In the genomic region with DNA sequence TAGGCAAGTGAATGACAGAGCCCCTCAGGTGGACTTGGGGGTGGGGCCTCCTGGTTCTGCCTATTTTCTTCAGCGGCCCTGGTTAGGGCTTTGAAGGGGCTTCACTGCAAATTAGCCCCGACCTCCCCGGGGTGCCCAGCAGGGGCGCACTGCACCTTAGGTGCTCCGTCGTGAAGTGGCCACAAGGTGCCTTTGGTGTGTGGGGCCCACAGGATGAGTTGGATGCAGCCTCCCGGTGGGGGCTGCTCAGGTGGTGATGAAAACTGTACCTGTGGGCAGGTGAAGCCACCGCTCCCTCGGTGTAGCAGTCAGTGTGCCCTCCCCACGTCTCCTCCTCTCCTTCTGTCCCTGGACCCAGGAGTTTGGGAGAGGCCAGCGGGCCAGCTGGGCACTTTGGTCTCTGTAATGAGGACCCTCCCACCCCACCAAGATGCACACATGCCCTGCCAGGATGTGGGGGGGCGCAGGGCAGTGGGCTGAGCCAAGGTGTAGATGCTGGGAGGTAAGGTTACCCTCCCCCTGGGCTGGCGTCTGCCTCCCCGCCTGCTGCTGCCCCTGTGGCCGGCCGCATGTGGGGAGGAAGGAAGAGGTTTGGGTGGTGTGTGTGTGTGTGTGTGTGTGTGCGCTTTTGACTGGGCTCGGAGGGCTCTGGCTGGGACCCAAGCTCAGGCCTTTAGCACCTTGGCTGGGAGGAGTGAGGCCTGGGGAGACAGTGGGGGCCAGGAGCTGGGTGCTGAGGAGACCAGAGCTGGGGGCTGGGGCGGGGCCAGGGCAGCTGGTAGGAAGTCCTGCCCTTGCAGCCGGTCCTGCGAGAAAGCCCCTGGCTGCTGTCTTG, we compare ENCODE assay signal across 8 cellular contexts. TPM values are rescaled to one million over a fixed set of nuclear protein-coding genes. Genes with fewer than 3 reads are reported as not detected.
DNase-seq lines count a peak whose midpoint lies in the region; ATAC-seq lines count a peak whose summit lies in the region.

No MANE protein-coding gene starts in this region.

- CTCF ChIA-PET in activated CD4-positive, alpha-beta memory T cell treated with anti-CD3 and anti-CD28 coated beads, Interleukin-2, amount 10 ng/mL, durations not matched to agents 7 days and 5 days (lab: Charles Lee): interaction anchor here (1.1 to 1.3 kb wide), 3 partner anchors 9 to 61 kb away, joined by 3 to 8 read pairs (median 7); no protein-coding TSS in a partner anchor

- H3K4me1 Mint-ChIP-seq in activated CD4-positive, alpha-beta memory T cell treated with anti-CD3 and anti-CD28 coated beads, Interleukin-2, amount 10 ng/mL, durations not matched to agents 7 days and 5 days: peaks cover 23% of the 10 kb centered on the region
- H3K4me1 Mint-ChIP-seq in stimulated activated naive B cell treated with anti-CD40 and anti-IgM and Interleukin-4, amounts not matched to agents 10 μg/mL and 1 μg/mL and 100 μg/mL, for 72 hours: peaks cover 25 to 32% of the 10 kb centered on the region in 2 donors

- peak; percentile 26 to 29 for DNase-seq in activated CD4-positive, alpha-beta T cell treated with anti-CD3 and anti-CD28 coated beads for 4 hours
- no peak for DNase-seq in activated CD4-positive, alpha-beta T cell treated with anti-CD3 and anti-CD28 coated beads, Interleukin-2, amount 50 U/mL, for 4 hours
- peak; percentile 70 for DNase-seq in activated CD4-positive, alpha-beta memory T cell treated with anti-CD3 and anti-CD28 coated beads, Interleukin-2, amount 10 ng/mL, durations not matched to agents 7 days and 5 days
- peak; percentile 56 for DNase-seq in glomerular visceral epithelial cell (ENCODE audit: extremely low spot score)
- DNase-seq in stimulated activated naive B cell treated with anti-CD40 and anti-IgM and Interleukin-4, amounts not matched to agents 10 μg/mL and 1 μg/mL and 100 μg/mL, for 72 hours: no peak
- no peak for DNase-seq in amniotic stem cell (lab: John Stamatoyannopoulos, UW)

- no peaks in the 10 kb centered on the region for H3K9me3 Mint-ChIP-seq in activated CD4-positive, alpha-beta memory T cell treated with anti-CD3 and anti-CD28 coated beads, Interleukin-2, amount 10 ng/mL, durations not matched to agents 7 days and 5 days
- H3K9me3 Mint-ChIP-seq in stimulated activated naive B cell treated with anti-CD40 and anti-IgM and Interleukin-4, amounts not matched to agents 10 μg/mL and 1 μg/mL and 100 μg/mL, for 72 hours: no peaks in the 10 kb centered on the region

- POLR2A ChIA-PET in activated CD4-positive, alpha-beta memory T cell treated with anti-CD3 and anti-CD28 coated beads, Interleukin-2, amount 10 ng/mL, durations not matched to agents 7 days and 5 days (lab: Charles Lee): interaction anchor here (0.8 to 2.0 kb wide), 3 partner anchors 9 to 47 kb away, joined by 3 to 8 read pairs (median 6); no protein-coding TSS in a partner anchor

- peak overlapping the region; percentile 49 for H3K27ac Mint-ChIP-seq in activated CD4-positive, alpha-beta memory T cell treated with anti-CD3 and anti-CD28 coated beads, Interleukin-2, amount 10 ng/mL, durations not matched to agents 7 days and 5 days
- no peak overlapping the region for H3K27ac Mint-ChIP-seq in stimulated activated naive B cell treated with anti-CD40 and anti-IgM and Interleukin-4, amounts not matched to agents 10 μg/mL and 1 μg/mL and 100 μg/mL, for 72 hours

- H3K27me3 Mint-ChIP-seq in activated CD4-positive, alpha-beta memory T cell treated with anti-CD3 and anti-CD28 coated beads, Interleukin-2, amount 10 ng/mL, durations not matched to agents 7 days and 5 days: peaks cover 5% of the 10 kb centered on the region
- H3K27me3 Mint-ChIP-seq in stimulated activated naive B cell treated with anti-CD40 and anti-IgM and Interleukin-4, amounts not matched to agents 10 μg/mL and 1 μg/mL and 100 μg/mL, for 72 hours: peaks cover 23 to 43% of the 10 kb centered on the region in 2 donors

- peak overlapping the region; percentile 10 for H3K4me3 Mint-ChIP-seq in activated CD4-positive, alpha-beta memory T cell treated with anti-CD3 and anti-CD28 coated beads, Interleukin-2, amount 10 ng/mL, durations not matched to agents 7 days and 5 days
- no peak overlapping the region for H3K4me3 Mint-ChIP-seq in stimulated activated naive B cell treated with anti-CD40 and anti-IgM and Interleukin-4, amounts not matched to agents 10 μg/mL and 1 μg/mL and 100 μg/mL, for 72 hours

- H3K36me3 Mint-ChIP-seq in activated CD4-positive, alpha-beta memory T cell treated with anti-CD3 and anti-CD28 coated beads, Interleukin-2, amount 10 ng/mL, durations not matched to agents 7 days and 5 days (ENCODE audit: low read depth): no peaks in the 10 kb centered on the region
- peaks cover 0 to 2% of the 10 kb centered on the region in 2 donors for H3K36me3 Mint-ChIP-seq in stimulated activated naive B cell treated with anti-CD40 and anti-IgM and Interleukin-4, amounts not matched to agents 10 μg/mL and 1 μg/mL and 100 μg/mL, for 72 hours

- peak; percentile 57 to 63 for ATAC-seq in stimulated activated naive B cell treated with anti-CD40 and anti-IgM and Interleukin-4, amounts not matched to agents 10 μg/mL and 1 μg/mL and 100 μg/mL, for 72 hours (replicated peaks)
- ATAC-seq in GM19395 (IDR thresholded peaks at IDR 0.05; ENCODE audit: unreplicated experiment) (no peak), HG02852 (IDR thresholded peaks at IDR 0.05; ENCODE audit: unreplicated experiment) (no peak)

RNA-seq across cellular contexts. Expression of a gene that starts 55.6 kb away (rescaled TPM):
- 1 to 10 TPM; 7.0 to 7.8 TPM for total RNA-seq in activated CD4-positive, alpha-beta memory T cell treated with anti-CD3 and anti-CD28 coated beads, Interleukin-2, amount 10 ng/mL, durations not matched to agents 7 days and 5 days

Comparison
In these comparisons a context has a peak if more than half of its experiments do, and no peak if none do; other contexts are left out.
1. DNase-seq: peak in activated CD4-positive, alpha-beta T cell treated with anti-CD3 and anti-CD28 coated beads for 4 hours (2 of 2), activated CD4-positive, alpha-beta memory T cell treated with anti-CD3 and anti-CD28 coated beads, Interleukin-2, amount 10 ng/mL, durations not matched to agents 7 days and 5 days (single experiment) and glomerular visceral epithelial cell (single experiment); none in activated CD4-positive, alpha-beta T cell treated with anti-CD3 and anti-CD28 coated beads, Interleukin-2, amount 50 U/mL, for 4 hours (0 of 2), stimulated activated naive B cell treated with anti-CD40 and anti-IgM and Interleukin-4, amounts not matched to agents 10 μg/mL and 1 μg/mL and 100 μg/mL, for 72 hours (single experiment) and amniotic stem cell (single experiment).
2. ATAC-seq: peak in stimulated activated naive B cell treated with anti-CD40 and anti-IgM and Interleukin-4, amounts not matched to agents 10 μg/mL and 1 μg/mL and 100 μg/mL, for 72 hours (2 of 2); none in GM19395 (single experiment) and HG02852 (single experiment).